ENCODE assay signal across 18 cellular contexts in the genomic region with DNA sequence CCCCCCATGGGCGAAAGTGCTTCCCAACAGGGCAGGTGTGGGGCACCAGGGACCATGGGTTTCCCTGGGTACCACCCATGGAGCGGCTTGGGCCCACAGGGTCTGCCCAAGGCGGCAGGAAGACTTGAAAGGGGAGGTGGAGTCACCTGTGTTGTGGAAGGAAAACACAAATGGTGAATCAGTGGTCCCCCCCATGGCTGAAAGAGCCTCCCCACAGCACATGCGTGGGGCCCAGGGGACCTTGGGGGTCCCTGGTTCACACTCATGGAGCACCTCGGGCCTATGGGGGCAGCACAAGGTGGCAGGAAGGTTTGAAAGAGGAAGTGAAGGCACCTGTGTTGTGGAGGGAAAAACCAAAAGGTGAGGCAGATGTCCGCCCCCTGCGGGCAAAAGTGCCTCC.
DNase-seq lines count a peak whose midpoint lies in the region; ATAC-seq, FAIRE-seq and TF ChIP-seq lines count a peak whose summit lies in the region.
"Had no signal": no experiment of that assay in that cellular context is flagged by ENCODE, and none has a peak within 500 bp of the region (broad histone marks: within the 10 kb centered on the region; RNA-seq: fewer than 3 reads in every experiment).

No MANE protein-coding gene starts in this region.

- H3K36me3 ChIP-seq in SK-N-SH (replicated peaks in 1 of 2; ENCODE audit: control insufficient read depth in 1 of 2, insufficient read depth in 2 of 2, low read length in 1 of 2): no peaks in the 10 kb centered on the region
- no peaks in the 10 kb centered on the region for H3K36me3 ChIP-seq in PC-3 (ENCODE audit: low read depth, low read length)
- no peaks in the 10 kb centered on the region for H3K36me3 ChIP-seq in lower lobe of right lung
- H3K36me3 ChIP-seq: SJCRH30 had no signal

- 0% methylated on average over 7 of the region's 7 CpGs for WGBS in SK-N-SH (ENCODE audit: low lambda C conversion rate)

- H3K27me3 ChIP-seq in SK-N-SH (ENCODE audit: insufficient read depth) (no peaks in the 10 kb centered on the region), PC-3 (ENCODE audit: low read length) (0 out of 2 replicates have a peak, but pooled peaks cover 11% of the 10 kb centered on the region), lower lobe of right lung (ENCODE audit: low read depth) (no peaks in the 10 kb centered on the region)
- H3K27me3 ChIP-seq: SJCRH30 had no signal

- TF ChIP-seq CTCF in SK-N-SH (IDR thresholded peaks at IDR 0.05) (no peak), PC-3 (conservative IDR thresholded peaks at IDR 0.05; ENCODE audit: low read depth, low read length) (no peak), lower lobe of right lung (IDR thresholded peaks at IDR 0.05) (no peak)

- H3K4me3 ChIP-seq in SK-N-SH (ENCODE audit: low read depth in 2 of 2, low read length in 1 of 2): no peak overlapping the region
- H3K4me3 ChIP-seq in PC-3 (ENCODE audit: low read length): no peak overlapping the region
- no peak overlapping the region for H3K4me3 ChIP-seq in lower lobe of right lung
- H3K4me3 ChIP-seq: PC-9, SJCRH30 had no signal

- no peaks in the 10 kb centered on the region for H3K4me1 Mint-ChIP-seq in stimulated activated naive CD8-positive, alpha-beta T cell treated with anti-CD3 and anti-CD28 coated beads, Interleukin-15, amount 100 ng/mL, for 72 hours

- H3K9me2 ChIP-seq in SK-N-SH: no peaks in the 10 kb centered on the region
- no peaks in the 10 kb centered on the region for H3K9me2 ChIP-seq in PC-3 (replicated peaks; ENCODE audit: low read length)

- H2AFZ ChIP-seq in SK-N-SH (ENCODE audit: low read depth) (no peak overlapping the region), PC-3 (ENCODE audit: low read length) (0 out of 2 replicates have a peak overlapping the region, but pooled peaks have one; percentile 26)
- H2AFZ ChIP-seq: PC-9 had no signal

- CTCF ChIA-PET in SK-N-SH (lab: Yijun Ruan, JAX): no interaction called here
- CTCF ChIA-PET in PC-3 (lab: Charles Lee): no interaction called here

- no peak for TF ChIP-seq RAD21 in SK-N-SH (IDR thresholded peaks at IDR 0.05; ENCODE audit: low read length)

- no peaks in the 10 kb centered on the region for H3K79me2 ChIP-seq in SK-N-SH (ENCODE audit: insufficient read depth)
- no peaks in the 10 kb centered on the region for H3K79me2 ChIP-seq in PC-3 (ENCODE audit: low read length)

- POLR2A ChIA-PET in SK-N-SH (lab: Yijun Ruan, JAX) (no interaction called here), PC-3 (lab: Charles Lee; ENCODE audit: unreplicated experiment) (no interaction called here)

- no peak overlapping the region for H3K27ac Mint-ChIP-seq in stimulated activated naive CD8-positive, alpha-beta T cell treated with anti-CD3 and anti-CD28 coated beads, Interleukin-15, amount 100 ng/mL, for 72 hours
- H3K27ac Mint-ChIP-seq: CD4-positive, alpha-beta T cell had no signal

- no peaks in the 10 kb centered on the region for H4K20me1 ChIP-seq in SK-N-SH (ENCODE audit: insufficient read depth)
- no peaks in the 10 kb centered on the region for H4K20me1 ChIP-seq in PC-3 (ENCODE audit: low read length)

- DNase-seq in SK-N-SH: peak; percentile 0
- DNase-seq in PC-3: no peak
- peak; percentile 33 for DNase-seq in lower lobe of right lung
- peak; percentile 9 for DNase-seq in urothelium cell line (ENCODE audit: low spot score)
- DNase-seq in stimulated activated naive CD8-positive, alpha-beta T cell treated with anti-CD3 and anti-CD28 coated beads, Interleukin-15, amount 100 ng/mL, for 72 hours: no peak
- no peak for DNase-seq in DMS53 (lab: John Stamatoyannopoulos, UW)
- DNase-seq: DMS79, KBM-7, MV-4-11, NCI-H1694 treated with DMSO at 0.1 percent for 48 hours, NCI-H82, PC-9, SJCRH30 had no signal

- H3K9me3 ChIP-seq in SK-N-SH: no peaks in the 10 kb centered on the region
- no peaks in the 10 kb centered on the region for H3K9me3 ChIP-seq in PC-3 (ENCODE audit: low read length)
- H3K9me3 ChIP-seq in lower lobe of right lung: peaks cover 46% of the 10 kb centered on the region
- H3K9me3 ChIP-seq: SJCRH30 had no signal

- H3K27ac ChIP-seq in SK-N-SH (ENCODE audit: low read depth in 2 of 2, low read length in 1 of 2) (no peak overlapping the region), PC-3 (ENCODE audit: low read length) (no peak overlapping the region), lower lobe of right lung (no peak overlapping the region)
- H3K27ac ChIP-seq: PC-9, SJCRH30 had no signal

- TF ChIP-seq EP300 in SK-N-SH (IDR thresholded peaks at IDR 0.05; ENCODE audit: borderline replicate concordance in 1 of 2, low read depth in 1 of 2, low read length in 1 of 2): no peak

- intact Hi-C loops in PC-3 (cut with micrococcal nuclease) (no loop called here), lower lobe of right lung (cut with DNase I) (no loop called here)

- H3K4me2 ChIP-seq in SK-N-SH: no peak overlapping the region
- peak overlapping the region; percentile 48; the same call in 1 of the 2 replicates for H3K4me2 ChIP-seq in PC-3 (ENCODE audit: low read length)
- H3K4me2 ChIP-seq: PC-9 had no signal

- no peaks in the 10 kb centered on the region for H3K27me3 Mint-ChIP-seq in stimulated activated naive CD8-positive, alpha-beta T cell treated with anti-CD3 and anti-CD28 coated beads, Interleukin-15, amount 100 ng/mL, for 72 hours
- H3K27me3 Mint-ChIP-seq: CD4-positive, alpha-beta T cell had no signal

- H3K9ac ChIP-seq in SK-N-SH (no peak overlapping the region), PC-3 (ENCODE audit: low read length) (no peak overlapping the region)

- H3K9me3 Mint-ChIP-seq in stimulated activated naive CD8-positive, alpha-beta T cell treated with anti-CD3 and anti-CD28 coated beads, Interleukin-15, amount 100 ng/mL, for 72 hours: peaks cover 28 to 82% of the 10 kb centered on the region in 2 donors

- BruUV-seq in PC-3 (replicated peaks; lab: Mats Ljungman, UMichigan): no TSS peak

- no peaks in the 10 kb centered on the region for H3F3A ChIP-seq in SK-N-SH (replicated peaks; ENCODE audit: insufficient read depth)
- no peaks in the 10 kb centered on the region for H3F3A ChIP-seq in PC-3 (ENCODE audit: low read length, unreplicated experiment)

- ATAC-seq in SK-N-SH treated with all-trans-retinoic acid at 6 μM for 48 hours (no peak), PC-3 (no peak), lower lobe of right lung (no peak)
- ATAC-seq in stimulated activated naive CD8-positive, alpha-beta T cell treated with anti-CD3 and anti-CD28 coated beads, Interleukin-15, amount 100 ng/mL, for 72 hours: no peak

- no peaks in the 10 kb centered on the region for H3K4me1 ChIP-seq in SK-N-SH (ENCODE audit: control insufficient read depth in 1 of 2, insufficient read depth in 2 of 2, low read depth in 1 of 2, low read length in 1 of 2)
- no peaks in the 10 kb centered on the region for H3K4me1 ChIP-seq in PC-3 (ENCODE audit: insufficient read depth, low read length)
- no peaks in the 10 kb centered on the region for H3K4me1 ChIP-seq in lower lobe of right lung
- H3K4me1 ChIP-seq: SJCRH30 had no signal

- no peak for FAIRE-seq in urothelium cell line (lab: Jason Lieb, UNC)
- FAIRE-seq: A204.1, GM12892, H54 had no signal

- no peak overlapping the region for H3K4me3 Mint-ChIP-seq in stimulated activated naive CD8-positive, alpha-beta T cell treated with anti-CD3 and anti-CD28 coated beads, Interleukin-15, amount 100 ng/mL, for 72 hours
- H3K4me3 Mint-ChIP-seq: CD4-positive, alpha-beta T cell had no signal

TF ChIP-seq in SK-N-SH, 30 proteins besides CTCF, POLR2A, EP300 and RAD21 (continues in another document):
- TF ChIP-seq YY1 (IDR thresholded peaks at IDR 0.05; ENCODE audit: low read depth) (no peak), ELF1 (IDR thresholded peaks at IDR 0.05) (no peak), POLR2AphosphoS5 (IDR thresholded peaks at IDR 0.05; ENCODE audit: low read depth, low read length) (no peak), EZH2phosphoT487 (IDR thresholded peaks at IDR 0.05; ENCODE audit: borderline replicate concordance, low read depth) (no peak), GATA2 (CRISPR knock-in tag; IDR thresholded peaks at IDR 0.05) (no peak), SMC3 (IDR thresholded peaks at IDR 0.05; ENCODE audit: low read depth, low read length) (no peak), TCF12 (IDR thresholded peaks at IDR 0.05) (no peak)

TF ChIP-seq in SK-N-SH treated with all-trans-retinoic acid at 6 μM for 48 hours, 23 proteins besides CTCF, POLR2A, EP300 and RAD21:
- TF ChIP-seq ZC3H10 (CRISPR knock-in tag; IDR thresholded peaks at IDR 0.05) (no peak), ZNF565 (CRISPR knock-in tag; conservative IDR thresholded peaks at IDR 0.05; ENCODE audit: low read depth) (no peak), TCF4 (CRISPR knock-in tag; IDR thresholded peaks at IDR 0.05; ENCODE audit: borderline replicate concordance) (no peak), SNAI2 (CRISPR knock-in tag; IDR thresholded peaks at IDR 0.05) (no peak), ZNF70 (CRISPR knock-in tag; IDR thresholded peaks at IDR 0.05) (no peak)
- TF ChIP-seq, protein P1, sequence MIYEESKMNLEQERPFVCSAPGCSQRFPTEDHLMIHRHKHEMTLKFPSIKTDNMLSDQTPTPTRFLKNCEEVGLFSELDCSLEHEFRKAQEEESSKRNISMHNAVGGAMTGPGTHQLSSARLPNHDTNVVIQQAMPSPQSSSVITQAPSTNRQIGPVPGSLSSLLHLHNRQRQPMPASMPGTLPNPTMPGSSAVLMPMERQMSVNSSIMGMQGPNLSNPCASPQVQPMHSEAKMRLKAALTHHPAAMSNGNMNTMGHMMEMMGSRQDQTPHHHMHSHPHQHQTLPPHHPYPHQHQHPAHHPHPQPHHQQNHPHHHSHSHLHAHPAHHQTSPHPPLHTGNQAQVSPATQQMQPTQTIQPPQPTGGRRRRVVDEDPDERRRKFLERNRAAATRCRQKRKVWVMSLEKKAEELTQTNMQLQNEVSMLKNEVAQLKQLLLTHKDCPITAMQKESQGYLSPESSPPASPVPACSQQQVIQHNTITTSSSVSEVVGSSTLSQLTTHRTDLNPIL (CRISPR knock-in tag; IDR thresholded peaks at IDR 0.05; ENCODE audit: low read depth): no peak
- TF ChIP-seq, protein P2, sequence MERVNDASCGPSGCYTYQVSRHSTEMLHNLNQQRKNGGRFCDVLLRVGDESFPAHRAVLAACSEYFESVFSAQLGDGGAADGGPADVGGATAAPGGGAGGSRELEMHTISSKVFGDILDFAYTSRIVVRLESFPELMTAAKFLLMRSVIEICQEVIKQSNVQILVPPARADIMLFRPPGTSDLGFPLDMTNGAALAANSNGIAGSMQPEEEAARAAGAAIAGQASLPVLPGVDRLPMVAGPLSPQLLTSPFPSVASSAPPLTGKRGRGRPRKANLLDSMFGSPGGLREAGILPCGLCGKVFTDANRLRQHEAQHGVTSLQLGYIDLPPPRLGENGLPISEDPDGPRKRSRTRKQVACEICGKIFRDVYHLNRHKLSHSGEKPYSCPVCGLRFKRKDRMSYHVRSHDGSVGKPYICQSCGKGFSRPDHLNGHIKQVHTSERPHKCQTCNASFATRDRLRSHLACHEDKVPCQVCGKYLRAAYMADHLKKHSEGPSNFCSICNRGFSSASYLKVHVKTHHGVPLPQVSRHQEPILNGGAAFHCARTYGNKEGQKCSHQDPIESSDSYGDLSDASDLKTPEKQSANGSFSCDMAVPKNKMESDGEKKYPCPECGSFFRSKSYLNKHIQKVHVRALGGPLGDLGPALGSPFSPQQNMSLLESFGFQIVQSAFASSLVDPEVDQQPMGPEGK (CRISPR knock-in tag; IDR thresholded peaks at IDR 0.05; ENCODE audit: borderline replicate concordance): no peak

Comparison
In these comparisons a context has a peak if more than half of its experiments do, and no peak if none do; other contexts are left out.
1. DNase-seq: peak in SK-N-SH (single experiment), lower lobe of right lung (single experiment) and urothelium cell line (single experiment); none in PC-3 (single experiment), stimulated activated naive CD8-positive, alpha-beta T cell treated with anti-CD3 and anti-CD28 coated beads, Interleukin-15, amount 100 ng/mL, for 72 hours (0 of 2) and DMS53 (single experiment).